ENCODE assay signal across 22 cellular contexts in genomic region chr11:12497431-12497830, GRCh38.
"Had no signal": no experiment of that assay in that cellular context is flagged by ENCODE, and none has a peak within 500 bp of the region (broad histone marks: within the 10 kb centered on the region; RNA-seq: fewer than 3 reads in every experiment).

No MANE protein-coding gene starts in this region.

- H3K27me3 ChIP-seq: brain microvascular endothelial cell, heart left ventricle, left lung, ovary, tibial artery, vagina had no signal

- H3K4me1 Mint-ChIP-seq: activated CD4-positive, alpha-beta T cell treated with anti-CD3 and anti-CD28 coated beads, Interleukin-2, amount 10 ng/mL, durations not matched to agents 7 days and 5 days; activated naive CD4-positive, alpha-beta T cell treated with anti-CD3 and anti-CD28 coated beads, Interleukin-2, amount 10 ng/mL, durations not matched to agents 7 days and 5 days; central memory CD8-positive, alpha-beta T cell; naive B cell had no signal

- H3K27me3 Mint-ChIP-seq: central memory CD8-positive, alpha-beta T cell had no signal

- H3K36me3 Mint-ChIP-seq: activated naive CD4-positive, alpha-beta T cell treated with anti-CD3 and anti-CD28 coated beads, Interleukin-2, amount 10 ng/mL, durations not matched to agents 7 days and 5 days; naive B cell had no signal

- DNase-seq: activated CD4-positive, alpha-beta T cell treated with anti-CD3 and anti-CD28 coated beads, Interleukin-2, amount 10 ng/mL, durations not matched to agents 7 days and 5 days; activated CD8-positive, alpha-beta memory T cell treated with anti-CD3 and anti-CD28 coated beads, Interleukin-2, amount 50 U/mL, for 4 hours; activated CD8-positive, alpha-beta T cell treated with anti-CD3 and anti-CD28 coated beads, Interleukin-2, amount 10 ng/mL, durations not matched to agents 7 days and 5 days; activated effector memory CD4-positive, alpha-beta T cell treated with Interleukin-2 at 50 U/mL for 16 hours; activated naive CD4-positive, alpha-beta T cell treated with anti-CD3 and anti-CD28 coated beads, Interleukin-2, amount 10 ng/mL, durations not matched to agents 7 days and 5 days; activated T-cell treated with anti-CD3 and anti-CD28 coated beads, Interleukin-2, amount 50 U/mL, for 4 hours; aorta; brain microvascular endothelial cell; heart left ventricle; left lung; naive B cell; ovary; psoas muscle; right cardiac atrium; stimulated activated CD4-positive, alpha-beta T cell treated with anti-CD3 and anti-CD28 coated beads, Interleukin-2, amount 100 ng/mL, for 24 hours; stimulated activated naive CD4-positive, alpha-beta T cell treated with Interleukin-2 at 50 U/mL for 16 hours; substantia nigra; T1000; tibial artery had no signal

- ATAC-seq: activated CD8-positive, alpha-beta T cell treated with anti-CD3 and anti-CD28 coated beads, Interleukin-2, amount 10 ng/mL, durations not matched to agents 7 days and 5 days; activated T-cell treated with anti-CD3 and anti-CD28 coated beads, Interleukin-2, amount 50 U/mL, for 4 hours; left lung; psoas muscle; right cardiac atrium had no signal

- H3K4me3 ChIP-seq: coronary artery, heart left ventricle, left lung, ovary, psoas muscle, tibial artery, vagina had no signal

- H3K4me3 Mint-ChIP-seq: activated CD4-positive, alpha-beta T cell treated with anti-CD3 and anti-CD28 coated beads, Interleukin-2, amount 10 ng/mL, durations not matched to agents 7 days and 5 days; activated CD8-positive, alpha-beta T cell treated with anti-CD3 and anti-CD28 coated beads, Interleukin-2, amount 10 ng/mL, durations not matched to agents 7 days and 5 days; activated naive CD4-positive, alpha-beta T cell treated with anti-CD3 and anti-CD28 coated beads, Interleukin-2, amount 10 ng/mL, durations not matched to agents 7 days and 5 days; activated T-cell treated with anti-CD3 and anti-CD28 coated beads, Interleukin-2, amount 50 U/mL, for 4 hours; central memory CD8-positive, alpha-beta T cell; naive B cell had no signal

- H3K36me3 ChIP-seq: ovary had no signal

- H3K27ac ChIP-seq: brain microvascular endothelial cell, coronary artery, heart left ventricle, left lung, ovary, psoas muscle, tibial artery, vagina had no signal

- H3K9me3 ChIP-seq: heart left ventricle, left lung, ovary, psoas muscle, tibial artery, vagina had no signal

- H3K27ac Mint-ChIP-seq: activated CD4-positive, alpha-beta T cell treated with anti-CD3 and anti-CD28 coated beads, Interleukin-2, amount 10 ng/mL, durations not matched to agents 7 days and 5 days; activated CD8-positive, alpha-beta T cell treated with anti-CD3 and anti-CD28 coated beads, Interleukin-2, amount 10 ng/mL, durations not matched to agents 7 days and 5 days; activated naive CD4-positive, alpha-beta T cell treated with anti-CD3 and anti-CD28 coated beads, Interleukin-2, amount 10 ng/mL, durations not matched to agents 7 days and 5 days had no signal

- H3K4me1 ChIP-seq: left lung, psoas muscle had no signal

- H3K9me3 Mint-ChIP-seq: activated CD4-positive, alpha-beta T cell treated with anti-CD3 and anti-CD28 coated beads, Interleukin-2, amount 10 ng/mL, durations not matched to agents 7 days and 5 days; activated naive CD4-positive, alpha-beta T cell treated with anti-CD3 and anti-CD28 coated beads, Interleukin-2, amount 10 ng/mL, durations not matched to agents 7 days and 5 days; activated T-cell treated with anti-CD3 and anti-CD28 coated beads, Interleukin-2, amount 50 U/mL, for 4 hours; central memory CD8-positive, alpha-beta T cell had no signal
